Comparison of ENCODE assay signal across 3 cellular contexts in the genomic region with DNA sequence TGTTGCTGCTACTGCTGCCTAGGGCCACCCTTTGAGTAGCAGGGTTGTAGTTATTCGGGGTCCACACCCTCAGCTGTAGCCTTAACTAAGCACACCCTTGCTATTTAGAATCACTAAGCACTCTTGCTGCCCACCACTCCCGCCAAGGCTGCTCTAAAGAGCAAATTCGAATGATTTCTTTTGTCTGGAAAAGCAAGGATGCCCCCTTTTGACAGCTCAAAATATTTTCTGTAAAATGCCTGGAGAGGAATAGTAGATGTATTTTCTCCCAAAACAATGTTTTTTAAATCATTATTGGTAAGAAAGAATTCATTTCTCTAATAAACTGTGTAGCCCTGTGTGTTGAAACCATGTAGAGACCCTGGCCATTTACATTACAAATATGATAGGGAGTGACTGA.
TF ChIP-seq lines count a peak whose summit lies in the region.

No MANE protein-coding gene starts in this region.

TF ChIP-seq in A549, 52 proteins besides CTCF, POLR2A, EP300 and RAD21:
- TF ChIP-seq ZFP36 (IDR thresholded peaks at IDR 0.05; ENCODE audit: borderline replicate concordance, partially characterized antibody) (no peak), NFE2L2 (conservative IDR thresholded peaks at IDR 0.05; ENCODE audit: low read length) (no peak), SREBF2 (IDR thresholded peaks at IDR 0.05) (no peak), FOXS1 (CRISPR knock-in tag; IDR thresholded peaks at IDR 0.05) (no peak)
- TF ChIP-seq, protein P1, sequence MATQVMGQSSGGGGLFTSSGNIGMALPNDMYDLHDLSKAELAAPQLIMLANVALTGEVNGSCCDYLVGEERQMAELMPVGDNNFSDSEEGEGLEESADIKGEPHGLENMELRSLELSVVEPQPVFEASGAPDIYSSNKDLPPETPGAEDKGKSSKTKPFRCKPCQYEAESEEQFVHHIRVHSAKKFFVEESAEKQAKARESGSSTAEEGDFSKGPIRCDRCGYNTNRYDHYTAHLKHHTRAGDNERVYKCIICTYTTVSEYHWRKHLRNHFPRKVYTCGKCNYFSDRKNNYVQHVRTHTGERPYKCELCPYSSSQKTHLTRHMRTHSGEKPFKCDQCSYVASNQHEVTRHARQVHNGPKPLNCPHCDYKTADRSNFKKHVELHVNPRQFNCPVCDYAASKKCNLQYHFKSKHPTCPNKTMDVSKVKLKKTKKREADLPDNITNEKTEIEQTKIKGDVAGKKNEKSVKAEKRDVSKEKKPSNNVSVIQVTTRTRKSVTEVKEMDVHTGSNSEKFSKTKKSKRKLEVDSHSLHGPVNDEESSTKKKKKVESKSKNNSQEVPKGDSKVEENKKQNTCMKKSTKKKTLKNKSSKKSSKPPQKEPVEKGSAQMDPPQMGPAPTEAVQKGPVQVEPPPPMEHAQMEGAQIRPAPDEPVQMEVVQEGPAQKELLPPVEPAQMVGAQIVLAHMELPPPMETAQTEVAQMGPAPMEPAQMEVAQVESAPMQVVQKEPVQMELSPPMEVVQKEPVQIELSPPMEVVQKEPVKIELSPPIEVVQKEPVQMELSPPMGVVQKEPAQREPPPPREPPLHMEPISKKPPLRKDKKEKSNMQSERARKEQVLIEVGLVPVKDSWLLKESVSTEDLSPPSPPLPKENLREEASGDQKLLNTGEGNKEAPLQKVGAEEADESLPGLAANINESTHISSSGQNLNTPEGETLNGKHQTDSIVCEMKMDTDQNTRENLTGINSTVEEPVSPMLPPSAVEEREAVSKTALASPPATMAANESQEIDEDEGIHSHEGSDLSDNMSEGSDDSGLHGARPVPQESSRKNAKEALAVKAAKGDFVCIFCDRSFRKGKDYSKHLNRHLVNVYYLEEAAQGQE (IDR thresholded peaks at IDR 0.05) = no peak
- TF ChIP-seq, protein P2, sequence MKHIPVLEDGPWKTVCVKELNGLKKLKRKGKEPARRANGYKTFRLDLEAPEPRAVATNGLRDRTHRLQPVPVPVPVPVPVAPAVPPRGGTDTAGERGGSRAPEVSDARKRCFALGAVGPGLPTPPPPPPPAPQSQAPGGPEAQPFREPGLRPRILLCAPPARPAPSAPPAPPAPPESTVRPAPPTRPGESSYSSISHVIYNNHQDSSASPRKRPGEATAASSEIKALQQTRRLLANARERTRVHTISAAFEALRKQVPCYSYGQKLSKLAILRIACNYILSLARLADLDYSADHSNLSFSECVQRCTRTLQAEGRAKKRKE (CRISPR knock-in tag; IDR thresholded peaks at IDR 0.05; ENCODE audit: low read depth) = no peak

TF ChIP-seq in GM23338, 12 proteins besides CTCF, POLR2A, EP300 and RAD21 (continues in another document):
- TF ChIP-seq EZH2phosphoT487 (IDR thresholded peaks at IDR 0.05; ENCODE audit: unreplicated experiment) (no peak), NANOG (IDR thresholded peaks at IDR 0.05; ENCODE audit: borderline replicate concordance) (no peak), ZNF331 (CRISPR knock-in tag; IDR thresholded peaks at IDR 0.05; ENCODE audit: low read depth) (no peak), EZH2 (IDR thresholded peaks at IDR 0.05; ENCODE audit: low read depth, unreplicated experiment) (no peak), CREB1 (CRISPR knock-in tag; IDR thresholded peaks at IDR 0.05; ENCODE audit: low read depth) (no peak), ZNF114 (CRISPR knock-in tag; IDR thresholded peaks at IDR 0.05) (no peak), JUNB (IDR thresholded peaks at IDR 0.05; ENCODE audit: unreplicated experiment) (no peak)
- TF ChIP-seq, protein P3, sequence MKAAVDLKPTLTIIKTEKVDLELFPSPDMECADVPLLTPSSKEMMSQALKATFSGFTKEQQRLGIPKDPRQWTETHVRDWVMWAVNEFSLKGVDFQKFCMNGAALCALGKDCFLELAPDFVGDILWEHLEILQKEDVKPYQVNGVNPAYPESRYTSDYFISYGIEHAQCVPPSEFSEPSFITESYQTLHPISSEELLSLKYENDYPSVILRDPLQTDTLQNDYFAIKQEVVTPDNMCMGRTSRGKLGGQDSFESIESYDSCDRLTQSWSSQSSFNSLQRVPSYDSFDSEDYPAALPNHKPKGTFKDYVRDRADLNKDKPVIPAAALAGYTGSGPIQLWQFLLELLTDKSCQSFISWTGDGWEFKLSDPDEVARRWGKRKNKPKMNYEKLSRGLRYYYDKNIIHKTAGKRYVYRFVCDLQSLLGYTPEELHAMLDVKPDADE (IDR thresholded peaks at IDR 0.05) = no peak
- TF ChIP-seq, protein P4, sequence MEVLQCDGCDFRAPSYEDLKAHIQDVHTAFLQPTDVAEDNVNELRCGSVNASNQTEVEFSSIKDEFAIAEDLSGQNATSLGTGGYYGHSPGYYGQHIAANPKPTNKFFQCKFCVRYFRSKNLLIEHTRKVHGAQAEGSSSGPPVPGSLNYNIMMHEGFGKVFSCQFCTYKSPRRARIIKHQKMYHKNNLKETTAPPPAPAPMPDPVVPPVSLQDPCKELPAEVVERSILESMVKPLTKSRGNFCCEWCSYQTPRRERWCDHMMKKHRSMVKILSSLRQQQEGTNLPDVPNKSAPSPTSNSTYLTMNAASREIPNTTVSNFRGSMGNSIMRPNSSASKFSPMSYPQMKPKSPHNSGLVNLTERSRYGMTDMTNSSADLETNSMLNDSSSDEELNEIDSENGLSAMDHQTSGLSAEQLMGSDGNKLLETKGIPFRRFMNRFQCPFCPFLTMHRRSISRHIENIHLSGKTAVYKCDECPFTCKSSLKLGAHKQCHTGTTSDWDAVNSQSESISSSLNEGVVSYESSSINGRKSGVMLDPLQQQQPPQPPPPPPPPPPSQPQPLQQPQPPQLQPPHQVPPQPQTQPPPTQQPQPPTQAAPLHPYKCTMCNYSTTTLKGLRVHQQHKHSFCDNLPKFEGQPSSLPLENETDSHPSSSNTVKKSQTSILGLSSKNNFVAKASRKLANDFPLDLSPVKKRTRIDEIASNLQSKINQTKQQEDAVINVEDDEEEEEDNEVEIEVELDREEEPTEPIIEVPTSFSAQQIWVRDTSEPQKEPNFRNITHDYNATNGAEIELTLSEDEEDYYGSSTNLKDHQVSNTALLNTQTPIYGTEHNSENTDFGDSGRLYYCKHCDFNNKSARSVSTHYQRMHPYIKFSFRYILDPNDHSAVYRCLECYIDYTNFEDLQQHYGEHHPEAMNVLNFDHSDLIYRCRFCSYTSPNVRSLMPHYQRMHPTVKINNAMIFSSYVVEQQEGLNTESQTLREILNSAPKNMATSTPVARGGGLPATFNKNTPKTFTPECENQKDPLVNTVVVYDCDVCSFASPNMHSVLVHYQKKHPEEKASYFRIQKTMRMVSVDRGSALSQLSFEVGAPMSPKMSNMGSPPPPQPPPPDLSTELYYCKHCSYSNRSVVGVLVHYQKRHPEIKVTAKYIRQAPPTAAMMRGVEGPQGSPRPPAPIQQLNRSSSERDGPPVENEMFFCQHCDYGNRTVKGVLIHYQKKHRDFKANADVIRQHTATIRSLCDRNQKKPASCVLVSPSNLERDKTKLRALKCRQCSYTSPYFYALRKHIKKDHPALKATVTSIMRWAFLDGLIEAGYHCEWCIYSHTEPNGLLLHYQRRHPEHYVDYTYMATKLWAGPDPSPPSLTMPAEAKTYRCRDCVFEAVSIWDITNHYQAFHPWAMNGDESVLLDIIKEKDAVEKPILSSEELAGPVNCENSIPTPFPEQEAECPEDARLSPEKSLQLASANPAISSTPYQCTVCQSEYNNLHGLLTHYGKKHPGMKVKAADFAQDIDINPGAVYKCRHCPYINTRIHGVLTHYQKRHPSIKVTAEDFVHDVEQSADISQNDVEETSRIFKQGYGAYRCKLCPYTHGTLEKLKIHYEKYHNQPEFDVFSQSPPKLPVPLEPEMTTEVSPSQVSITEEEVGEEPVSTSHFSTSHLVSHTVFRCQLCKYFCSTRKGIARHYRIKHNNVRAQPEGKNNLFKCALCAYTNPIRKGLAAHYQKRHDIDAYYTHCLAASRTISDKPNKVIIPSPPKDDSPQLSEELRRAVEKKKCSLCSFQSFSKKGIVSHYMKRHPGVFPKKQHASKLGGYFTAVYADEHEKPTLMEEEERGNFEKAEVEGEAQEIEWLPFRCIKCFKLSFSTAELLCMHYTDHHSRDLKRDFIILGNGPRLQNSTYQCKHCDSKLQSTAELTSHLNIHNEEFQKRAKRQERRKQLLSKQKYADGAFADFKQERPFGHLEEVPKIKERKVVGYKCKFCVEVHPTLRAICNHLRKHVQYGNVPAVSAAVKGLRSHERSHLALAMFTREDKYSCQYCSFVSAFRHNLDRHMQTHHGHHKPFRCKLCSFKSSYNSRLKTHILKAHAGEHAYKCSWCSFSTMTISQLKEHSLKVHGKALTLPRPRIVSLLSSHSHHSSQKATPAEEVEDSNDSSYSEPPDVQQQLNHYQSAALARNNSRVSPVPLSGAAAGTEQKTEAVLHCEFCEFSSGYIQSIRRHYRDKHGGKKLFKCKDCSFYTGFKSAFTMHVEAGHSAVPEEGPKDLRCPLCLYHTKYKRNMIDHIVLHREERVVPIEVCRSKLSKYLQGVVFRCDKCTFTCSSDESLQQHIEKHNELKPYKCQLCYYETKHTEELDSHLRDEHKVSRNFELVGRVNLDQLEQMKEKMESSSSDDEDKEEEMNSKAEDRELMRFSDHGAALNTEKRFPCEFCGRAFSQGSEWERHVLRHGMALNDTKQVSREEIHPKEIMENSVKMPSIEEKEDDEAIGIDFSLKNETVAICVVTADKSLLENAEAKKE (CRISPR knock-in tag; IDR thresholded peaks at IDR 0.05) = no peak

TF ChIP-seq in H1, 55 proteins besides CTCF, POLR2A, EP300 and RAD21:
- TF ChIP-seq BACH1 (IDR thresholded peaks at IDR 0.05; ENCODE audit: low read length) (no peak), SIX5 (IDR thresholded peaks at IDR 0.05; ENCODE audit: low read depth, low read length) (no peak), ASH2L (IDR thresholded peaks at IDR 0.05; ENCODE audit: low read length) (no peak), SIRT6 (IDR thresholded peaks at IDR 0.05; ENCODE audit: low read length) (no peak), BRCA1 (IDR thresholded peaks at IDR 0.05; ENCODE audit: low read depth, low read length) (no peak), POU5F1 (IDR thresholded peaks at IDR 0.05; ENCODE audit: low read depth, low read length) (no peak), SIN3A (conservative IDR thresholded peaks at IDR 0.05 in 1 of 2, IDR thresholded peaks at IDR 0.05 in 1 of 2; ENCODE audit: low read depth in 1 of 2, low read length in 2 of 2) (no peak), RFX5 (IDR thresholded peaks at IDR 0.05; ENCODE audit: borderline replicate concordance, low read depth, low read length) (no peak), TBP (IDR thresholded peaks at IDR 0.05; ENCODE audit: low read depth, low read length) (no peak), YY1 (IDR thresholded peaks at IDR 0.05; ENCODE audit: low read depth, low read length) (no peak), EGR1 (IDR thresholded peaks at IDR 0.05; ENCODE audit: borderline replicate concordance, low read depth, low read length) (no peak), RXRA (IDR thresholded peaks at IDR 0.05; ENCODE audit: insufficient read depth, low read depth, low read length) (no peak), SP1 (IDR thresholded peaks at IDR 0.05; ENCODE audit: low read depth, low read length) (no peak), KDM4A (IDR thresholded peaks at IDR 0.05; ENCODE audit: low read depth, low read length, severe bottlenecking) (no peak), TAF1 (IDR thresholded peaks at IDR 0.05; ENCODE audit: low read depth, low read length) (no peak), RNF2 (IDR thresholded peaks at IDR 0.05; ENCODE audit: borderline replicate concordance, low read depth, low read length, missing control alignments, poor library complexity, severe bottlenecking) (no peak), NANOG (IDR thresholded peaks at IDR 0.05; ENCODE audit: insufficient read depth, low read depth, low read length, poor library complexity, severe bottlenecking) (no peak)
- TF ChIP-seq, protein P5, sequence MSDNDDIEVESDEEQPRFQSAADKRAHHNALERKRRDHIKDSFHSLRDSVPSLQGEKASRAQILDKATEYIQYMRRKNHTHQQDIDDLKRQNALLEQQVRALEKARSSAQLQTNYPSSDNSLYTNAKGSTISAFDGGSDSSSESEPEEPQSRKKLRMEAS (IDR thresholded peaks at IDR 0.05) = no peak
TF ChIP-seq in H1: peak in this region for 0.
